In the genomic region with DNA sequence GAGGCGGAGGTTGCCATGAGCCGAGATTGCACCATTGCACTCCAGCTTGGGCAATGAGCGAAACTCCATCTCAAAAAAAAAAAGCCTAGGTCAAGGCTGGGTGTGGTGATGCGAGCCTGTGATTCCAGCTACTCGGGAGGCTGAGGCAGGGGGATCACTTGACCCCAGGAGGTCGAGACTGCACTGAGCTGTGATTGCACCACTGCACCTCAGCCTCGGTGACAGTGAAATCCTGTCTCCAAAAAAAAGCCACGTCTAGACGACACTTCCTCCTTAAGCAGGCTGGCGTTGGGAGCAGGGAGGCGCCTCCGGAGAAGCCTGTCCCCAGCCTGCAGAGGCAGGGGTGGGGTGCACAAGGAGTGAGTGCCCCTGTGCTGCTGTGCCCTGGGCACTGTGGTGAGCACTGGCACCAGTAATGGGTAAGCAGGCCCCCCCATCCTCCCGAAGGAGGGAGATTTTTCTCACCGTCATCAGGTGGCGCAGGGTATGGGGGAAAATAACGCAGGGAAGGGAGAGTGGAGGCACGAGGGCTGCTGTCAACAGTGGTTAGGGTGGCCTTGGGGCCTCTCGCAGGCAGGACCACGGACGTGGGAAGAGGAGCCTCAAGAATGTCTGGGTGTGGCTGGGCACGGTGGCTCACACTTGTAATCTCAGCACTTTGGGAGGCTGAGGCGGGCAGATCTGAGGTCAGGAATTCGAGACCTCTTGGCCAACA, we compare ENCODE assay signal across 1 cellular context.
A peak's percentile ranks its signal among the peaks of the same experiment; 100 is the strongest.
TF ChIP-seq lines count a peak whose summit lies in the region.

No MANE protein-coding gene starts in this region.

TF ChIP-seq in HepG2, 621 proteins besides CTCF, POLR2A, EP300 and RAD21 (continues in another document):
- TF ChIP-seq ZFP82 (CRISPR knock-in tag; IDR thresholded peaks at IDR 0.05; ENCODE audit: borderline replicate concordance) (no peak), RCOR2 (CRISPR knock-in tag; IDR thresholded peaks at IDR 0.05) (no peak), SP140L (CRISPR knock-in tag; IDR thresholded peaks at IDR 0.05; ENCODE audit: borderline replicate concordance) (no peak), NFKBIZ (CRISPR knock-in tag; IDR thresholded peaks at IDR 0.05) (no peak), ZNF766 (CRISPR knock-in tag; IDR thresholded peaks at IDR 0.05; ENCODE audit: borderline replicate concordance) (no peak), CCDC6 (CRISPR knock-in tag; IDR thresholded peaks at IDR 0.05) (0 out of 2 replicates have a peak, but pooled peaks have one; percentile 1), ZNF776 (CRISPR knock-in tag; IDR thresholded peaks at IDR 0.05) (no peak), ZZZ3 (CRISPR knock-in tag; IDR thresholded peaks at IDR 0.05; ENCODE audit: borderline replicate concordance) (no peak), TGIF2 (CRISPR knock-in tag; IDR thresholded peaks at IDR 0.05) (no peak), ZNF432 (CRISPR knock-in tag; IDR thresholded peaks at IDR 0.05; ENCODE audit: borderline replicate concordance) (no peak), ZSCAN21 (CRISPR knock-in tag; IDR thresholded peaks at IDR 0.05; ENCODE audit: borderline replicate concordance) (0 out of 2 replicates have a peak, but pooled peaks have one; percentile 12), PAF1 (CRISPR knock-in tag; IDR thresholded peaks at IDR 0.05) (peak; percentile 58), NCOA2 (CRISPR knock-in tag; IDR thresholded peaks at IDR 0.05) (no peak), TSC22D2 (CRISPR knock-in tag; IDR thresholded peaks at IDR 0.05; ENCODE audit: borderline replicate concordance) (no peak), NR2F2 (IDR thresholded peaks at IDR 0.05; ENCODE audit: borderline replicate concordance, low read depth) (no peak), ZSCAN29 (CRISPR knock-in tag; conservative IDR thresholded peaks at IDR 0.05) (no peak), SALL2 (CRISPR knock-in tag; IDR thresholded peaks at IDR 0.05) (no peak), TAF1 (CRISPR knock-in tag; IDR thresholded peaks at IDR 0.05) (no peak), SRSF9 (IDR thresholded peaks at IDR 0.05; ENCODE audit: borderline replicate concordance, insufficient read depth, low read depth, low read length, poor library complexity, severe bottlenecking) (no peak), AGO2 (optimal IDR thresholded peaks at IDR 0.05; ENCODE audit: low read depth, low read length) (peak; percentile 84), PRMT3 (CRISPR knock-in tag; IDR thresholded peaks at IDR 0.05; ENCODE audit: borderline replicate concordance, low read depth) (0 out of 2 replicates have a peak, but pooled peaks have one; percentile 1), CBX2 (IDR thresholded peaks at IDR 0.05; ENCODE audit: low read depth, low read length) (no peak), CBX2 (CRISPR knock-in tag; IDR thresholded peaks at IDR 0.05; ENCODE audit: low read depth) (no peak), POLR2G (IDR thresholded peaks at IDR 0.05; ENCODE audit: low read depth, low read length) (peak; percentile 31; the same call in 1 of the 2 replicates), RBM22 (optimal IDR thresholded peaks at IDR 0.05; ENCODE audit: low read length) (peak; percentile 50), GTF3A (CRISPR knock-in tag; conservative IDR thresholded peaks at IDR 0.05) (no peak), ZNF263 (CRISPR knock-in tag; IDR thresholded peaks at IDR 0.05) (no peak), SRY (CRISPR knock-in tag; IDR thresholded peaks at IDR 0.05) (0 out of 2 replicates have a peak, but pooled peaks have one; percentile 31), PCBP2 (optimal IDR thresholded peaks at IDR 0.05; ENCODE audit: low read depth, low read length, poor library complexity, severe bottlenecking) (no peak), PTBP1 (IDR thresholded peaks at IDR 0.05; ENCODE audit: low read depth, low read length, poor library complexity, severe bottlenecking) (peak; percentile 58), KLF6 (CRISPR knock-in tag; IDR thresholded peaks at IDR 0.05) (no peak), GLI4 (CRISPR knock-in tag; IDR thresholded peaks at IDR 0.05; ENCODE audit: borderline replicate concordance) (no peak), FOXM1 (CRISPR knock-in tag; IDR thresholded peaks at IDR 0.05) (no peak), HNRNPL (IDR thresholded peaks at IDR 0.05; ENCODE audit: low read depth, low read length) (0 out of 2 replicates have a peak, but pooled peaks have one; percentile 54), ZFYVE20 (CRISPR knock-in tag; IDR thresholded peaks at IDR 0.05; ENCODE audit: borderline replicate concordance, low read depth) (no peak), ZNF260 (CRISPR knock-in tag; IDR thresholded peaks at IDR 0.05; ENCODE audit: borderline replicate concordance, low read depth) (no peak), MYC (CRISPR knock-in tag; IDR thresholded peaks at IDR 0.05; ENCODE audit: borderline replicate concordance) (no peak), ZNF550 (CRISPR knock-in tag; IDR thresholded peaks at IDR 0.05; ENCODE audit: borderline replicate concordance) (no peak), IRX3 (CRISPR knock-in tag; IDR thresholded peaks at IDR 0.05; ENCODE audit: borderline replicate concordance, low read depth) (no peak), MIXL1 (CRISPR knock-in tag; IDR thresholded peaks at IDR 0.05) (no peak), KDM5A (IDR thresholded peaks at IDR 0.05; ENCODE audit: borderline replicate concordance, low read length) (no peak), NFYC (CRISPR knock-in tag; IDR thresholded peaks at IDR 0.05) (no peak), ZNF136 (CRISPR knock-in tag; IDR thresholded peaks at IDR 0.05; ENCODE audit: low read depth) (no peak), ZNF367 (CRISPR knock-in tag; IDR thresholded peaks at IDR 0.05; ENCODE audit: borderline replicate concordance) (no peak), YY1 (IDR thresholded peaks at IDR 0.05; ENCODE audit: insufficient read depth, insufficient replicate concordance, low read depth, low read length) (no peak), PHF5A (CRISPR knock-in tag; IDR thresholded peaks at IDR 0.05; ENCODE audit: low read depth, unreplicated experiment) (no peak), ZNF737 (CRISPR knock-in tag; IDR thresholded peaks at IDR 0.05; ENCODE audit: borderline replicate concordance) (no peak), KAT8 (CRISPR knock-in tag; IDR thresholded peaks at IDR 0.05) (no peak), STAG1 (CRISPR knock-in tag; IDR thresholded peaks at IDR 0.05) (no peak), XBP1 (CRISPR knock-in tag; IDR thresholded peaks at IDR 0.05) (no peak), ZSCAN20 (CRISPR knock-in tag; IDR thresholded peaks at IDR 0.05; ENCODE audit: borderline replicate concordance) (no peak), ATF7-NPFF (CRISPR knock-in tag; IDR thresholded peaks at IDR 0.05; ENCODE audit: low read depth) (no peak), RARA (CRISPR knock-in tag; IDR thresholded peaks at IDR 0.05) (no peak), ZNF205 (CRISPR knock-in tag; IDR thresholded peaks at IDR 0.05) (no peak), ZNF20 (CRISPR knock-in tag; IDR thresholded peaks at IDR 0.05) (no peak)
- TF ChIP-seq, protein P1, sequence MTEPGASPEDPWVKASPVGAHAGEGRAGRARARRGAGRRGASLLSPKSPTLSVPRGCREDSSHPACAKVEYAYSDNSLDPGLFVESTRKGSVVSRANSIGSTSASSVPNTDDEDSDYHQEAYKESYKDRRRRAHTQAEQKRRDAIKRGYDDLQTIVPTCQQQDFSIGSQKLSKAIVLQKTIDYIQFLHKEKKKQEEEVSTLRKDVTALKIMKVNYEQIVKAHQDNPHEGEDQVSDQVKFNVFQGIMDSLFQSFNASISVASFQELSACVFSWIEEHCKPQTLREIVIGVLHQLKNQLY (CRISPR knock-in tag; IDR thresholded peaks at IDR 0.05): no peak
- TF ChIP-seq, protein P2, sequence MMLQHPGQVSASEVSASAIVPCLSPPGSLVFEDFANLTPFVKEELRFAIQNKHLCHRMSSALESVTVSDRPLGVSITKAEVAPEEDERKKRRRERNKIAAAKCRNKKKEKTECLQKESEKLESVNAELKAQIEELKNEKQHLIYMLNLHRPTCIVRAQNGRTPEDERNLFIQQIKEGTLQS (CRISPR knock-in tag; IDR thresholded peaks at IDR 0.05): no peak
- TF ChIP-seq, protein P3, sequence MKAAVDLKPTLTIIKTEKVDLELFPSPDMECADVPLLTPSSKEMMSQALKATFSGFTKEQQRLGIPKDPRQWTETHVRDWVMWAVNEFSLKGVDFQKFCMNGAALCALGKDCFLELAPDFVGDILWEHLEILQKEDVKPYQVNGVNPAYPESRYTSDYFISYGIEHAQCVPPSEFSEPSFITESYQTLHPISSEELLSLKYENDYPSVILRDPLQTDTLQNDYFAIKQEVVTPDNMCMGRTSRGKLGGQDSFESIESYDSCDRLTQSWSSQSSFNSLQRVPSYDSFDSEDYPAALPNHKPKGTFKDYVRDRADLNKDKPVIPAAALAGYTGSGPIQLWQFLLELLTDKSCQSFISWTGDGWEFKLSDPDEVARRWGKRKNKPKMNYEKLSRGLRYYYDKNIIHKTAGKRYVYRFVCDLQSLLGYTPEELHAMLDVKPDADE (CRISPR knock-in tag; IDR thresholded peaks at IDR 0.05): no peak
- TF ChIP-seq, protein P4, sequence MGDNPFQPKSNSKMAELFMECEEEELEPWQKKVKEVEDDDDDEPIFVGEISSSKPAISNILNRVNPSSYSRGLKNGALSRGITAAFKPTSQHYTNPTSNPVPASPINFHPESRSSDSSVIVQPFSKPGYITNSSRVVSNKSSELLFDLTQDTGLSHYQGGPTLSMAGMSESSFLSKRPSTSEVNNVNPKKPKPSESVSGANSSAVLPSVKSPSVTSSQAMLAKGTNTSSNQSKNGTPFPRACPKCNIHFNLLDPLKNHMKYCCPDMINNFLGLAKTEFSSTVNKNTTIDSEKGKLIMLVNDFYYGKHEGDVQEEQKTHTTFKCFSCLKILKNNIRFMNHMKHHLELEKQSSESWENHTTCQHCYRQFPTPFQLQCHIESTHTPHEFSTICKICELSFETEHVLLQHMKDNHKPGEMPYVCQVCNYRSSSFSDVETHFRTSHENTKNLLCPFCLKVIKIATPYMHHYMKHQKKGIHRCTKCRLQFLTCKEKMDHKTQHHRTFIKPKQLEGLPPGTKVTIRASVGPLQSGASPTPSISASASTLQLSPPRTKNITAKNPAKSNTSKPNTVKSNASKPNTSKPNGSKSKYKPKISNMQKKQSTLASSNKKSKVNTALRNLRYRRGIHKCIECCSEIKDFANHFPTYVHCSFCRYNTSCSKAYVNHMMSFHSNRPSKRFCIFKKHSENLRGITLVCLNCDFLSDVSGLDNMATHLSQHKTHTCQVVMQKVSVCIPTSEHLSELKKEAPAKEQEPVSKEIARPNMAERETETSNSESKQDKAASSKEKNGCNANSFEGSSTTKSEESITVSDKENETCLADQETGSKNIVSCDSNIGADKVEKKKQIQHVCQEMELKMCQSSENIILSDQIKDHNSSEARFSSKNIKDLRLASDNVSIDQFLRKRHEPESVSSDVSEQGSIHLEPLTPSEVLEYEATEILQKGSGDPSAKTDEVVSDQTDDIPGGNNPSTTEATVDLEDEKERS (CRISPR knock-in tag; IDR thresholded peaks at IDR 0.05): no peak
- TF ChIP-seq, protein P5, sequence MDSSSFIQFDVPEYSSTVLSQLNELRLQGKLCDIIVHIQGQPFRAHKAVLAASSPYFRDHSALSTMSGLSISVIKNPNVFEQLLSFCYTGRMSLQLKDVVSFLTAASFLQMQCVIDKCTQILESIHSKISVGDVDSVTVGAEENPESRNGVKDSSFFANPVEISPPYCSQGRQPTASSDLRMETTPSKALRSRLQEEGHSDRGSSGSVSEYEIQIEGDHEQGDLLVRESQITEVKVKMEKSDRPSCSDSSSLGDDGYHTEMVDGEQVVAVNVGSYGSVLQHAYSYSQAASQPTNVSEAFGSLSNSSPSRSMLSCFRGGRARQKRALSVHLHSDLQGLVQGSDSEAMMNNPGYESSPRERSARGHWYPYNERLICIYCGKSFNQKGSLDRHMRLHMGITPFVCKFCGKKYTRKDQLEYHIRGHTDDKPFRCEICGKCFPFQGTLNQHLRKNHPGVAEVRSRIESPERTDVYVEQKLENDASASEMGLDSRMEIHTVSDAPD (CRISPR knock-in tag; IDR thresholded peaks at IDR 0.05): no peak
- TF ChIP-seq, protein P6, sequence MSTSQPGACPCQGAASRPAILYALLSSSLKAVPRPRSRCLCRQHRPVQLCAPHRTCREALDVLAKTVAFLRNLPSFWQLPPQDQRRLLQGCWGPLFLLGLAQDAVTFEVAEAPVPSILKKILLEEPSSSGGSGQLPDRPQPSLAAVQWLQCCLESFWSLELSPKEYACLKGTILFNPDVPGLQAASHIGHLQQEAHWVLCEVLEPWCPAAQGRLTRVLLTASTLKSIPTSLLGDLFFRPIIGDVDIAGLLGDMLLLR (CRISPR knock-in tag; IDR thresholded peaks at IDR 0.05): no peak
- TF ChIP-seq, protein P7, sequence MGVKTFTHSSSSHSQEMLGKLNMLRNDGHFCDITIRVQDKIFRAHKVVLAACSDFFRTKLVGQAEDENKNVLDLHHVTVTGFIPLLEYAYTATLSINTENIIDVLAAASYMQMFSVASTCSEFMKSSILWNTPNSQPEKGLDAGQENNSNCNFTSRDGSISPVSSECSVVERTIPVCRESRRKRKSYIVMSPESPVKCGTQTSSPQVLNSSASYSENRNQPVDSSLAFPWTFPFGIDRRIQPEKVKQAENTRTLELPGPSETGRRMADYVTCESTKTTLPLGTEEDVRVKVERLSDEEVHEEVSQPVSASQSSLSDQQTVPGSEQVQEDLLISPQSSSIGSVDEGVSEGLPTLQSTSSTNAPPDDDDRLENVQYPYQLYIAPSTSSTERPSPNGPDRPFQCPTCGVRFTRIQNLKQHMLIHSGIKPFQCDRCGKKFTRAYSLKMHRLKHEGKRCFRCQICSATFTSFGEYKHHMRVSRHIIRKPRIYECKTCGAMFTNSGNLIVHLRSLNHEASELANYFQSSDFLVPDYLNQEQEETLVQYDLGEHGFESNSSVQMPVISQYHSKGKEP (CRISPR knock-in tag; IDR thresholded peaks at IDR 0.05): no peak
- TF ChIP-seq, protein P8, sequence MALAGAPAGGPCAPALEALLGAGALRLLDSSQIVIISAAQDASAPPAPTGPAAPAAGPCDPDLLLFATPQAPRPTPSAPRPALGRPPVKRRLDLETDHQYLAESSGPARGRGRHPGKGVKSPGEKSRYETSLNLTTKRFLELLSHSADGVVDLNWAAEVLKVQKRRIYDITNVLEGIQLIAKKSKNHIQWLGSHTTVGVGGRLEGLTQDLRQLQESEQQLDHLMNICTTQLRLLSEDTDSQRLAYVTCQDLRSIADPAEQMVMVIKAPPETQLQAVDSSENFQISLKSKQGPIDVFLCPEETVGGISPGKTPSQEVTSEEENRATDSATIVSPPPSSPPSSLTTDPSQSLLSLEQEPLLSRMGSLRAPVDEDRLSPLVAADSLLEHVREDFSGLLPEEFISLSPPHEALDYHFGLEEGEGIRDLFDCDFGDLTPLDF (CRISPR knock-in tag; IDR thresholded peaks at IDR 0.05): no peak
- TF ChIP-seq, protein P9, sequence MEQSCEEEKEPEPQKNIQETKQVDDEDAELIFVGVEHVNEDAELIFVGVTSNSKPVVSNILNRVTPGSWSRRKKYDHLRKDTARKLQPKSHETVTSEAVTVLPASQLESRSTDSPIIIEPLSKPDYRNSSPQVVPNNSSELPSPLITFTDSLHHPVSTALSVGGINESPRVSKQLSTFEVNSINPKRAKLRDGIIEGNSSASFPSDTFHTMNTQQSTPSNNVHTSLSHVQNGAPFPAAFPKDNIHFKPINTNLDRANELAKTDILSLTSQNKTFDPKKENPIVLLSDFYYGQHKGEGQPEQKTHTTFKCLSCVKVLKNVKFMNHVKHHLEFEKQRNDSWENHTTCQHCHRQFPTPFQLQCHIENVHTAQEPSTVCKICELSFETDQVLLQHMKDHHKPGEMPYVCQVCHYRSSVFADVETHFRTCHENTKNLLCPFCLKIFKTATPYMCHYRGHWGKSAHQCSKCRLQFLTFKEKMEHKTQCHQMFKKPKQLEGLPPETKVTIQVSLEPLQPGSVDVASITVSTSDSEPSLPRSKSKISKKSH (CRISPR knock-in tag; IDR thresholded peaks at IDR 0.05; ENCODE audit: borderline replicate concordance): no peak
